ENCODE assay signal across 31 cellular contexts in genomic region chr12:93753838-93754429, GRCh38.
"Had no signal": no experiment of that assay in that cellular context is flagged by ENCODE, and none has a peak within 500 bp of the region (broad histone marks: within the 10 kb centered on the region; RNA-seq: fewer than 3 reads in every experiment).

No MANE protein-coding gene starts in this region.

- H3K4me3 Mint-ChIP-seq: naive thymus-derived CD8-positive, alpha-beta T cell; natural killer cell treated with Interleukin-12 subunit alpha and Interleukin-12 subunit beta and Interleukin-15 and Interleukin-18, amount 100 ng/mL, for 72 hours; nephron progenitor cell; neural crest cell; stimulated activated effector memory CD8-positive, alpha-beta T cell treated with anti-CD3 and anti-CD28 coated beads, Interleukin-12 subunit alpha, Interleukin-12 subunit beta, amount 100 ng/mL, for 72 hours; stimulated activated naive B cell treated with anti-CD40 and anti-IgM and Interleukin-4, amounts not matched to agents 10 μg/mL and 1 μg/mL and 100 μg/mL, for 72 hours; stimulated activated naive CD8-positive, alpha-beta T cell treated with anti-CD3 and anti-CD28 coated beads, Interleukin-15, amount 100 ng/mL, for 72 hours; type B pancreatic cell had no signal

- H3K27ac Mint-ChIP-seq: naive thymus-derived CD8-positive, alpha-beta T cell; nephron progenitor cell; progenitor cell of endocrine pancreas; stimulated activated effector memory CD8-positive, alpha-beta T cell treated with anti-CD3 and anti-CD28 coated beads, Interleukin-12 subunit alpha, Interleukin-12 subunit beta, amount 100 ng/mL, for 72 hours; stimulated activated naive B cell treated with anti-CD40 and anti-IgM and Interleukin-4, amounts not matched to agents 10 μg/mL and 1 μg/mL and 100 μg/mL, for 72 hours; stimulated activated naive CD8-positive, alpha-beta T cell treated with anti-CD3 and anti-CD28 coated beads, Interleukin-15, amount 100 ng/mL, for 72 hours; type B pancreatic cell had no signal

- ATAC-seq: naive thymus-derived CD8-positive, alpha-beta T cell; natural killer cell treated with Interleukin-12 subunit alpha and Interleukin-12 subunit beta and Interleukin-15 and Interleukin-18, amount 100 ng/mL, for 72 hours; pancreas; psoas muscle; right cardiac atrium; right lobe of liver; stimulated activated effector memory CD8-positive, alpha-beta T cell treated with anti-CD3 and anti-CD28 coated beads, Interleukin-12 subunit alpha, Interleukin-12 subunit beta, amount 100 ng/mL, for 72 hours; stimulated activated naive B cell treated with anti-CD40 and anti-IgM and Interleukin-4, amounts not matched to agents 10 μg/mL and 1 μg/mL and 100 μg/mL, for 72 hours; stimulated activated naive CD8-positive, alpha-beta T cell treated with anti-CD3 and anti-CD28 coated beads, Interleukin-15, amount 100 ng/mL, for 72 hours; stimulated activated naive CD8-positive, alpha-beta T cell treated with anti-CD3 and anti-CD28 coated beads, Interleukin-15, Interleukin-2, amounts not matched to agents 100 U/mL and 50 U/mL, for 24 hours; upper lobe of right lung had no signal

- H3K9me3 ChIP-seq: neutrophil, pancreas, psoas muscle, right lobe of liver, suprapubic skin, testis, tibial artery, transverse colon, upper lobe of right lung, vagina had no signal

- H3K4me3 ChIP-seq: pancreas, psoas muscle, right lobe of liver, sigmoid colon, suprapubic skin, testis, tibial artery, transverse colon, upper lobe of right lung, vagina had no signal

- FAIRE-seq: pancreas, small intestine, urothelium cell line had no signal

- H3K27me3 Mint-ChIP-seq: naive thymus-derived CD8-positive, alpha-beta T cell; natural killer cell treated with Interleukin-12 subunit alpha and Interleukin-12 subunit beta and Interleukin-15 and Interleukin-18, amount 100 ng/mL, for 72 hours; progenitor cell of endocrine pancreas; stimulated activated naive B cell treated with anti-CD40 and anti-IgM and Interleukin-4, amounts not matched to agents 10 μg/mL and 1 μg/mL and 100 μg/mL, for 72 hours; stimulated activated naive CD8-positive, alpha-beta T cell treated with anti-CD3 and anti-CD28 coated beads, Interleukin-15, amount 100 ng/mL, for 72 hours; type B pancreatic cell had no signal

- DNase-seq: naive thymus-derived CD8-positive, alpha-beta T cell; nephron progenitor cell; nucleus accumbens; pancreas; posterior cingulate gyrus; psoas muscle; right cardiac atrium; right lobe of liver; sigmoid colon; small intestine; stimulated activated CD4-positive, alpha-beta T cell treated with anti-CD3 and anti-CD28 coated beads, Interleukin-15, amount 100 ng/mL, for 24 hours; stimulated activated CD4-positive, alpha-beta T cell treated with anti-CD3 and anti-CD28 coated beads, Interleukin-2, amount 100 ng/mL, for 24 hours; stimulated activated CD4-positive, alpha-beta T cell treated with anti-CD3 and anti-CD28 coated beads, Interleukin-2, amount 100 ng/mL, for 48 hours; stimulated activated CD4-positive, alpha-beta T cell treated with anti-CD3 and anti-CD28 coated beads, Interleukin-4, amount 100 ng/mL, for 24 hours; stimulated activated naive B cell treated with anti-CD40 and anti-IgM and Interleukin-4, amounts not matched to agents 10 μg/mL and 1 μg/mL and 100 μg/mL, for 72 hours; stimulated activated naive CD8-positive, alpha-beta T cell treated with anti-CD3 and anti-CD28 coated beads, Interleukin-15, amount 100 ng/mL, for 72 hours; stimulated activated naive CD8-positive, alpha-beta T cell treated with anti-CD3 and anti-CD28 coated beads, Interleukin-15, Interleukin-2, amounts not matched to agents 100 U/mL and 50 U/mL, for 24 hours; substantia nigra; testis; tibial artery; transverse colon; upper lobe of right lung had no signal

- H3K27ac ChIP-seq: neutrophil, pancreas, psoas muscle, right lobe of liver, sigmoid colon, suprapubic skin, testis, tibial artery, transverse colon, upper lobe of right lung, vagina had no signal

- H3K36me3 Mint-ChIP-seq: stimulated activated effector memory CD8-positive, alpha-beta T cell treated with anti-CD3 and anti-CD28 coated beads, Interleukin-12 subunit alpha, Interleukin-12 subunit beta, amount 100 ng/mL, for 72 hours had no signal

- H3K27me3 ChIP-seq: neutrophil, pancreas, right lobe of liver, sigmoid colon, suprapubic skin, testis, tibial artery, transverse colon, upper lobe of right lung, vagina had no signal

- H3K36me3 ChIP-seq: neutrophil, pancreas, right lobe of liver, sigmoid colon, suprapubic skin, tibial artery, transverse colon, upper lobe of right lung, vagina had no signal
